In genomic region chr14:80215081-80215480, GRCh38 we compare ENCODE assay signal across 13 cellular contexts. TPM values are rescaled to one million over a fixed set of nuclear protein-coding genes. Genes with fewer than 3 reads are reported as not detected.
A peak's percentile ranks its signal among the peaks of the same experiment; 100 is the strongest.
DNase-seq lines count a peak whose midpoint lies in the region; ATAC-seq and TF ChIP-seq lines count a peak whose summit lies in the region.
"Had no signal": no experiment of that assay in that cellular context is flagged by ENCODE, and none has a peak within 500 bp of the region (broad histone marks: within the 10 kb centered on the region; RNA-seq: fewer than 3 reads in every experiment).

No MANE protein-coding gene starts in this region.

- peaks cover under 1% of the 10 kb centered on the region for H3K9me3 ChIP-seq in left ventricle myocardium inferior (replicated peaks)
- no peaks in the 10 kb centered on the region for H3K9me3 ChIP-seq in SJCRH30 (replicated peaks)
- no peaks in the 10 kb centered on the region for H3K9me3 ChIP-seq in hepatocyte (ENCODE audit: low read depth)

- H3K36me3 ChIP-seq in left ventricle myocardium inferior (no peaks in the 10 kb centered on the region), SJCRH30 (no peaks in the 10 kb centered on the region), hepatocyte (replicated peaks; ENCODE audit: insufficient read depth, low read depth) (no peaks in the 10 kb centered on the region)

- H3K4me1 ChIP-seq in left ventricle myocardium inferior (peaks cover 4% of the 10 kb centered on the region), SJCRH30 (peaks cover 33% of the 10 kb centered on the region), hepatocyte (ENCODE audit: insufficient read depth) (no peaks in the 10 kb centered on the region)

- 94% methylated on average over 4 of the region's 4 CpGs for WGBS in hepatocyte (ENCODE audit: low lambda C conversion rate, missing lambda C conversion rate)

- H2AFZ ChIP-seq in hepatocyte = no peak overlapping the region

- H3K27ac ChIP-seq in left ventricle myocardium inferior (replicated peaks) (peak overlapping the region; percentile 72), SJCRH30 (peak overlapping the region; percentile 99), hepatocyte (peak overlapping the region; percentile 67)
- H3K27ac ChIP-seq: HL-60, RWPE1 had no signal

- no peak overlapping the region for H3K27ac Mint-ChIP-seq in activated T-cell treated with anti-CD3 and anti-CD28 coated beads, Interleukin-2, amount 50 U/mL, for 24 hours
- H3K27ac Mint-ChIP-seq: HFFc6 had no signal

- H3K9me2 ChIP-seq in hepatocyte (replicated peaks; ENCODE audit: insufficient read depth) = no peaks in the 10 kb centered on the region

- H3K79me2 ChIP-seq in hepatocyte = no peaks in the 10 kb centered on the region

- peaks cover 4% of the 10 kb centered on the region for H3K9me3 Mint-ChIP-seq in activated T-cell treated with anti-CD3 and anti-CD28 coated beads, Interleukin-2, amount 50 U/mL, for 24 hours
- H3K9me3 Mint-ChIP-seq: HFFc6 had no signal

- H3K4me3 ChIP-seq in left ventricle myocardium inferior (no peak overlapping the region), SJCRH30 (peak overlapping the region; percentile 41), hepatocyte (no peak overlapping the region)

- DNase-seq in left ventricle myocardium inferior (no peak), cardiac septum (ENCODE audit: low spot score) (no peak), SJCRH30 (peak in 1 of 2 experiments; percentile 31), hepatocyte (ENCODE audit: low spot score) (no peak)
- no peak for DNase-seq in activated T-cell treated with anti-CD3 and anti-CD28 coated beads, Interleukin-2, amount 50 U/mL, for 24 hours
- DNase-seq in activated naive CD4-positive, alpha-beta T cell treated with Interleukin-2 at 50 U/mL for 16 hours = no peak
- DNase-seq: COR-L47, HFFc6, NCI-H446 had no signal

- peaks cover 2% of the 10 kb centered on the region for H3K27me3 Mint-ChIP-seq in activated T-cell treated with anti-CD3 and anti-CD28 coated beads, Interleukin-2, amount 50 U/mL, for 24 hours

- no peaks in the 10 kb centered on the region for H4K20me1 ChIP-seq in hepatocyte (ENCODE audit: insufficient read depth, poor library complexity, severe bottlenecking)

- H3K27me3 ChIP-seq in left ventricle myocardium inferior (ENCODE audit: low read depth) (no peaks in the 10 kb centered on the region), SJCRH30 (no peaks in the 10 kb centered on the region), hepatocyte (no peaks in the 10 kb centered on the region)

- H3K4me3 Mint-ChIP-seq in activated T-cell treated with anti-CD3 and anti-CD28 coated beads, Interleukin-2, amount 50 U/mL, for 24 hours = no peak overlapping the region
- H3K4me3 Mint-ChIP-seq: HFFc6 had no signal

- no peak for TF ChIP-seq CTCF in left ventricle myocardium inferior (IDR thresholded peaks at IDR 0.05; ENCODE audit: borderline replicate concordance)
- TF ChIP-seq CTCF in hepatocyte (IDR thresholded peaks at IDR 0.05; ENCODE audit: poor library complexity) = no peak

- H3K4me1 Mint-ChIP-seq in activated T-cell treated with anti-CD3 and anti-CD28 coated beads, Interleukin-2, amount 50 U/mL, for 24 hours (ENCODE audit: low read depth) = no peaks in the 10 kb centered on the region

- ATAC-seq in GM18517 (IDR thresholded peaks at IDR 0.05; ENCODE audit: unreplicated experiment) (no peak), HG02642 (IDR thresholded peaks at IDR 0.05; ENCODE audit: poor library complexity, unreplicated experiment) (no peak)

- intact Hi-C loops in left ventricle myocardium inferior (cut with micrococcal nuclease) (no loop called here), cardiac septum (cut with DNase I) (loop anchor here (10.0 kb wide), 2 partner anchors 50 to 90 kb away; no protein-coding TSS in a partner anchor)

- H3K36me3 Mint-ChIP-seq in activated T-cell treated with anti-CD3 and anti-CD28 coated beads, Interleukin-2, amount 50 U/mL, for 24 hours (ENCODE audit: low read depth) = no peaks in the 10 kb centered on the region

- H3K4me2 ChIP-seq in hepatocyte = no peak overlapping the region

RNA-seq across cellular contexts. Expression of gene DIO2, which starts 3.8 kb away (rescaled TPM):
- total RNA-seq in left ventricle myocardium inferior (6.4 TPM), cardiac septum (32.0 TPM), hepatocyte (2.5 and 9.3 TPM in 2 replicates)
- 14.0 and 16.0 TPM in 2 replicates for total RNA-seq in SJCRH30 (2014; rRNA removed; shearing (Covaris generic))
- 0.71 and 0.74 TPM in 2 replicates for polyA plus RNA-seq in hepatocyte
